ENCODE assay signal across 9 cellular contexts in genomic region chr3:149009732-149010131, GRCh38. TPM values are rescaled to one million over a fixed set of nuclear protein-coding genes. Genes with fewer than 3 reads are reported as not detected.
DNase-seq lines count a peak whose midpoint lies in the region; ATAC-seq and TF ChIP-seq lines count a peak whose summit lies in the region.
"Had no signal": no experiment of that assay in that cellular context is flagged by ENCODE, and none has a peak within 500 bp of the region (broad histone marks: within the 10 kb centered on the region; RNA-seq: fewer than 3 reads in every experiment).

No MANE protein-coding gene starts in this region.

- H3K4me2 ChIP-seq in MM.1S (ENCODE audit: low read depth, low read length), result no peak overlapping the region

- TF ChIP-seq CTCF in MM.1S (IDR thresholded peaks at IDR 0.05; ENCODE audit: low read length), result no peak

- peak; percentile 89 for ATAC-seq in GM18502 (IDR thresholded peaks at IDR 0.05; ENCODE audit: poor library complexity, unreplicated experiment)
- peak; percentile 97 for ATAC-seq in GM21619 (IDR thresholded peaks at IDR 0.05; ENCODE audit: unreplicated experiment)
- ATAC-seq: stimulated activated naive B cell treated with anti-CD40 and anti-IgM and Interleukin-4, amounts not matched to agents 10 μg/mL and 1 μg/mL and 100 μg/mL, for 72 hours had no signal

- H3F3A ChIP-seq in MM.1S (ENCODE audit: insufficient read depth, low read length), result peaks cover 7% of the 10 kb centered on the region

- H3K27ac ChIP-seq in MM.1S (ENCODE audit: low read length), result peak overlapping the region; percentile 66; the same call in 1 of the 2 replicates

- no peaks in the 10 kb centered on the region for H3K9me2 ChIP-seq in MM.1S (replicated peaks; ENCODE audit: insufficient read depth, low read length)

- peaks cover 9% of the 10 kb centered on the region; the same call in 1 of the 2 replicates for H3K36me3 ChIP-seq in MM.1S (replicated peaks; ENCODE audit: insufficient read depth, low read length)

- no peak overlapping the region for H3K9ac ChIP-seq in MM.1S (ENCODE audit: low read length)

- H3K4me3 ChIP-seq in MM.1S (ENCODE audit: low read length), result no peak overlapping the region

- H4K20me1 ChIP-seq in MM.1S (ENCODE audit: insufficient read depth, low read length), result no peaks in the 10 kb centered on the region

- H2AFZ ChIP-seq in MM.1S (ENCODE audit: low read length), result no peak overlapping the region

- peak; percentile 69 for DNase-seq in MM.1S
- DNase-seq in kidney tubule cell (ENCODE audit: low spot score), result peak; percentile 37
- DNase-seq in stimulated activated CD4-positive, alpha-beta T cell treated with anti-CD3 and anti-CD28 coated beads, Interleukin-4, amount 100 ng/mL, for 1 hour, result no peak
- no peak for DNase-seq in middle frontal gyrus (ENCODE audit: extremely low spot score, low spot score)
- no peak for DNase-seq in SK-N-DZ (ENCODE audit: low spot score)
- DNase-seq in activated CD4-positive, CD25-positive, alpha-beta regulatory T cell (lab: John Stamatoyannopoulos, UW), result no peak
- DNase-seq: stimulated activated naive B cell treated with anti-CD40 and anti-IgM and Interleukin-4, amounts not matched to agents 10 μg/mL and 1 μg/mL and 100 μg/mL, for 72 hours had no signal

- H3K9me3 ChIP-seq in MM.1S (replicated peaks; ENCODE audit: insufficient read depth, low read length), result no peaks in the 10 kb centered on the region

- H3K79me2 ChIP-seq in MM.1S (ENCODE audit: low read length), result peaks cover 21% of the 10 kb centered on the region

- H3K4me1 ChIP-seq in MM.1S (ENCODE audit: low read length), result peaks cover 22% of the 10 kb centered on the region

- no peaks in the 10 kb centered on the region for H3K27me3 ChIP-seq in MM.1S (replicated peaks; ENCODE audit: insufficient read depth, low read length)

RNA-seq across cellular contexts. Expression of gene GYG1, which starts 18.4 kb away (rescaled TPM):
- polyA plus RNA-seq in SK-N-DZ (2014; cell fraction: cytosol; rRNA removed), result 18.4 and 33.5 TPM in 2 replicates
- 10.9 and 19.4 TPM in 2 replicates for polyA plus RNA-seq in SK-N-DZ (2014; cell fraction: nucleus; rRNA removed)

Comparison
In these comparisons a context has a peak if more than half of its experiments do, and no peak if none do; other contexts are left out.
1. DNase-seq: peak in MM.1S (single experiment) and kidney tubule cell (single experiment); none in stimulated activated CD4-positive, alpha-beta T cell treated with anti-CD3 and anti-CD28 coated beads, Interleukin-4, amount 100 ng/mL, for 1 hour (single experiment), middle frontal gyrus (single experiment), SK-N-DZ (single experiment) and activated CD4-positive, CD25-positive, alpha-beta regulatory T cell (0 of 4).